Comparison of ENCODE assay signal across 11 cellular contexts in genomic region chr10:77909755-77910375, GRCh38. TPM values are rescaled to one million over a fixed set of nuclear protein-coding genes. Genes with fewer than 3 reads are reported as not detected.
DNase-seq lines count a peak whose midpoint lies in the region; ATAC-seq lines count a peak whose summit lies in the region.
"Had no signal": no experiment of that assay in that cellular context is flagged by ENCODE, and none has a peak within 500 bp of the region (broad histone marks: within the 10 kb centered on the region; RNA-seq: fewer than 3 reads in every experiment).

No MANE protein-coding gene starts in this region.

- no peak for ATAC-seq in GM19351 (IDR thresholded peaks at IDR 0.05; ENCODE audit: unreplicated experiment)

- DNase-seq in AG08395 (ENCODE audit: low spot score) (peak; percentile 52), M059J (ENCODE audit: low read depth) (peak; percentile 76), dedifferentiated amniotic fluid mesenchymal stem cell (ENCODE audit: extremely low spot score) (peak; percentile 20), mucosa of gallbladder (ENCODE audit: low spot score) (peak; percentile 66), NCI-H2081 (lab: John Stamatoyannopoulos, UW) (no peak), NCI-H1694 treated with DMSO at 0.1 percent for 48 hours (lab: John Stamatoyannopoulos, UW) (no peak), NCI-H2029 treated with DMSO at 0.1 percent for 48 hours (lab: John Stamatoyannopoulos, UW) (no peak)
- DNase-seq: CD4-positive, CD25-positive, alpha-beta regulatory T cell; dorsolateral prefrontal cortex; Kasumi-1 had no signal

RNA-seq across cellular contexts. Expression of gene DLG5, which starts 16.7 kb away (rescaled TPM):
- 10.4 and 19.5 TPM in 2 replicates for total RNA-seq in M059J (2014; rRNA removed; shearing (Covaris generic))
- 52.6 TPM for total RNA-seq in mucosa of gallbladder

Comparison
In these comparisons a context has a peak if more than half of its experiments do, and no peak if none do; other contexts are left out.
1. DNase-seq: peak in AG08395 (single experiment), M059J (single experiment), dedifferentiated amniotic fluid mesenchymal stem cell (single experiment) and mucosa of gallbladder (single experiment); none in NCI-H2081 (0 of 2), NCI-H1694 treated with DMSO at 0.1 percent for 48 hours (single experiment) and NCI-H2029 treated with DMSO at 0.1 percent for 48 hours (single experiment).